In the genomic region with DNA sequence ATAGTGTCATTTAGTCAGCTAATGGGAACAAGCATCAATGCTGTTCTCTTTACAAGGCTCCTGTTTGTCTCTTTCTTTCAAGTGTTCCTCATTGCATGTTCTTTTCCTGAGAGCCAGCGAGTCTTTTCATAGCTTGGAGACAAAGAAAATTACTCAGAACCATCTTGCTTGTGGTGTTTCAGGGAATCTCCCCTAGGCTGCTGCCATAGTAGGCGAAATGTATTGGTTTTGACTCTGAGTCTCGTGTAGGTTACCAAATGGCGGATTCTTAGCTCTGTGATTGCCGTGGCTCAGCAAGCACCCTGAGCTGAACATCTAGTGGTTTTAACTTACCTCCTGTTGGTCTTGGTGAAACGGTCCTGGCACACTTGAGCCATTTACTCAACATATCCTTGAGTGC, we compare ENCODE assay signal across 12 cellular contexts.
DNase-seq lines count a peak whose midpoint lies in the region; ATAC-seq and TF ChIP-seq lines count a peak whose summit lies in the region.
"Had no signal": no experiment of that assay in that cellular context is flagged by ENCODE, and none has a peak within 500 bp of the region (broad histone marks: within the 10 kb centered on the region; RNA-seq: fewer than 3 reads in every experiment).

No MANE protein-coding gene starts in this region.

- H3K27ac Mint-ChIP-seq in activated naive CD4-positive, alpha-beta T cell treated with anti-CD3 and anti-CD28 coated beads, Interleukin-2, amount 50 U/mL, for 72 hours = peak overlapping the region in 1 of 2 donors; percentile 72

- peak; percentile 73 to 84 for ATAC-seq in activated naive CD4-positive, alpha-beta T cell treated with anti-CD3 and anti-CD28 coated beads, Interleukin-2, amount 50 U/mL, for 72 hours
- peak; percentile 51 for ATAC-seq in HG02588 (IDR thresholded peaks at IDR 0.05; ENCODE audit: unreplicated experiment)
- peak; percentile 38 for ATAC-seq in HG03460 (IDR thresholded peaks at IDR 0.05; ENCODE audit: unreplicated experiment)
- no peak for ATAC-seq in foreskin keratinocyte
- ATAC-seq: gastrocnemius medialis had no signal

- H3K36me3 ChIP-seq in thymus (ENCODE audit: control insufficient read depth, insufficient read depth) = no peaks in the 10 kb centered on the region
- H3K36me3 ChIP-seq: gastrocnemius medialis had no signal

- no peaks in the 10 kb centered on the region for H3K27me3 ChIP-seq in thymus (ENCODE audit: control insufficient read depth, insufficient read depth)
- H3K27me3 ChIP-seq in foreskin keratinocyte = no peaks in the 10 kb centered on the region
- H3K27me3 ChIP-seq: gastrocnemius medialis had no signal

- DNase-seq in activated naive CD4-positive, alpha-beta T cell treated with anti-CD3 and anti-CD28 coated beads, Interleukin-2, amount 50 U/mL, for 72 hours (ENCODE audit: low spot score in 2 of 2) = peak in 1 of 2 donors; percentile 13
- no peak for DNase-seq in activated naive CD4-positive, alpha-beta T cell (lab: John Stamatoyannopoulos, UW)
- DNase-seq in NCI-H2029 treated with DMSO at 0.1 percent for 48 hours (lab: John Stamatoyannopoulos, UW) (no peak), NCI-H1092 (lab: John Stamatoyannopoulos, UW) (no peak), foreskin keratinocyte (no peak)
- DNase-seq: central memory CD4-positive, alpha-beta T cell; gastrocnemius medialis; midbrain; NCI-H2029 had no signal

- H3K9me3 ChIP-seq in thymus (ENCODE audit: control insufficient read depth) = no peaks in the 10 kb centered on the region
- H3K9me3 ChIP-seq: gastrocnemius medialis had no signal

- 89% methylated on average over 6 of the region's 6 CpGs for WGBS in thymus

- peaks cover 0 to 4% of the 10 kb centered on the region in 2 donors for H3K9me3 Mint-ChIP-seq in activated naive CD4-positive, alpha-beta T cell treated with anti-CD3 and anti-CD28 coated beads, Interleukin-2, amount 50 U/mL, for 72 hours

- peaks cover 14 to 16% of the 10 kb centered on the region in 2 donors for H3K36me3 Mint-ChIP-seq in activated naive CD4-positive, alpha-beta T cell treated with anti-CD3 and anti-CD28 coated beads, Interleukin-2, amount 50 U/mL, for 72 hours

- TF ChIP-seq CTCF in foreskin keratinocyte (conservative IDR thresholded peaks at IDR 0.05) = no peak

- H3K4me1 ChIP-seq in thymus (ENCODE audit: control insufficient read depth, insufficient read depth, low read length) (peaks cover 31% of the 10 kb centered on the region), foreskin keratinocyte (peaks cover 11% of the 10 kb centered on the region)
- H3K4me1 ChIP-seq: gastrocnemius medialis had no signal

- H3K27ac ChIP-seq in thymus (ENCODE audit: low read depth) (peak overlapping the region; percentile 95), foreskin keratinocyte (no peak overlapping the region)
- H3K27ac ChIP-seq: gastrocnemius medialis had no signal

- no peak overlapping the region for H3K4me3 ChIP-seq in thymus (ENCODE audit: low read length)
- H3K4me3 ChIP-seq: gastrocnemius medialis had no signal
